Comparison of ENCODE assay signal across 8 cellular contexts in genomic region chr11:61817471-61818202, GRCh38. TPM values are rescaled to one million over a fixed set of nuclear protein-coding genes. Genes with fewer than 3 reads are reported as not detected.
A peak's percentile ranks its signal among the peaks of the same experiment; 100 is the strongest.
DNase-seq lines count a peak whose midpoint lies in the region; ATAC-seq, FAIRE-seq and TF ChIP-seq lines count a peak whose summit lies in the region.

No MANE protein-coding gene starts in this region.

- H2AFZ ChIP-seq in keratinocyte (ENCODE audit: control insufficient read depth, low read length) = no peak overlapping the region

- peaks cover 40% of the 10 kb centered on the region for H3K4me1 ChIP-seq in keratinocyte (ENCODE audit: control insufficient read depth, extremely low read depth, insufficient read depth, low read length)
- peaks cover 0 to 17% (median 11%) of the 10 kb centered on the region in 4 donors for H3K4me1 ChIP-seq in tibial artery

- no peaks in the 10 kb centered on the region for H3K79me2 ChIP-seq in keratinocyte (ENCODE audit: control insufficient read depth, insufficient read depth, low read length)

- peak overlapping the region; percentile 42 to 76 (median 70) for H3K4me3 ChIP-seq in keratinocyte (ENCODE audit: control insufficient read depth in 2 of 3, extremely low read depth in 1 of 3, insufficient read depth in 2 of 3, low read depth in 1 of 3, low read length in 3 of 3)
- H3K4me3 ChIP-seq in tibial artery = peak overlapping the region; percentile 70 to 77

- CTCF ChIA-PET in activated CD8-positive, alpha-beta memory T cell treated with anti-CD3 and anti-CD28 coated beads, Interleukin-2, amount 10 ng/mL, durations not matched to agents 7 days and 5 days (lab: Charles Lee) = interaction anchor here (1.0 to 10.5 kb wide), 5 partner anchors 10 to 81 kb away, joined by 3 to 173 read pairs (median 7); partner anchors contain the start of genes FADS2, FEN1 and TMEM258

- H3K27ac ChIP-seq in keratinocyte (ENCODE audit: control insufficient read depth, insufficient read depth, low read length) = no peak overlapping the region
- H3K27ac ChIP-seq in tibial artery = peak overlapping the region; percentile 99

- dilution Hi-C loops in keratinocyte (cut with MboI; ENCODE audit: extremely low pct_ligation_motif_present, low sequenced_read_pairs) = no loop called here

- peaks cover 14% of the 10 kb centered on the region for H3K36me3 Mint-ChIP-seq in activated CD8-positive, alpha-beta memory T cell treated with anti-CD3 and anti-CD28 coated beads, Interleukin-2, amount 10 ng/mL, durations not matched to agents 7 days and 5 days
- H3K36me3 Mint-ChIP-seq in activated naive CD8-positive, alpha-beta T cell = peaks cover 4% of the 10 kb centered on the region

- peaks cover 15% of the 10 kb centered on the region for H3K27me3 Mint-ChIP-seq in activated CD8-positive, alpha-beta memory T cell treated with anti-CD3 and anti-CD28 coated beads, Interleukin-2, amount 10 ng/mL, durations not matched to agents 7 days and 5 days
- H3K27me3 Mint-ChIP-seq in activated naive CD8-positive, alpha-beta T cell = peaks cover 13% of the 10 kb centered on the region

- peak overlapping the region; percentile 92 for H3K4me3 Mint-ChIP-seq in activated CD8-positive, alpha-beta memory T cell treated with anti-CD3 and anti-CD28 coated beads, Interleukin-2, amount 10 ng/mL, durations not matched to agents 7 days and 5 days
- peak overlapping the region; percentile 76 for H3K4me3 Mint-ChIP-seq in activated naive CD8-positive, alpha-beta T cell

- no peaks in the 10 kb centered on the region for H3K9me1 ChIP-seq in keratinocyte (ENCODE audit: control insufficient read depth, extremely low read depth, insufficient read depth, low read length)

- intact Hi-C loops in tibial artery (cut with DNase I; ENCODE audit: low total_unique reads) = no loop called here

- H3K9me3 ChIP-seq in keratinocyte (ENCODE audit: control insufficient read depth, low read depth, low read length) (no peaks in the 10 kb centered on the region), tibial artery (no peaks in the 10 kb centered on the region)

- no peaks in the 10 kb centered on the region for H3K9me3 Mint-ChIP-seq in activated CD8-positive, alpha-beta memory T cell treated with anti-CD3 and anti-CD28 coated beads, Interleukin-2, amount 10 ng/mL, durations not matched to agents 7 days and 5 days (ENCODE audit: low read depth)
- no peaks in the 10 kb centered on the region for H3K9me3 Mint-ChIP-seq in activated naive CD8-positive, alpha-beta T cell (ENCODE audit: low read depth)

- H3K27me3 ChIP-seq in keratinocyte (ENCODE audit: control insufficient read depth, extremely low read depth, insufficient read depth, low read length) (no peaks in the 10 kb centered on the region), tibial artery (no peaks in the 10 kb centered on the region)

- DNase-seq in activated CD8-positive, alpha-beta memory T cell treated with anti-CD3 and anti-CD28 coated beads, Interleukin-2, amount 10 ng/mL, durations not matched to agents 7 days and 5 days = no peak
- DNase-seq in activated CD8-positive, alpha-beta memory T cell treated with anti-CD3 and anti-CD28 coated beads for 24 hours = no peak
- DNase-seq in keratinocyte (ENCODE audit: low read depth, low spot score) (no peak), tibial artery (no peak), T-helper 9 cell (no peak), NCI-H187 (lab: John Stamatoyannopoulos, UW) (no peak)
- DNase-seq in activated CD4-positive, CD25-positive, alpha-beta regulatory T cell treated with anti-CD3 and anti-CD28 coated beads, Interleukin-2, amount 50 U/mL, for 72 hours = no peak

- H3K4me1 Mint-ChIP-seq in activated CD8-positive, alpha-beta memory T cell treated with anti-CD3 and anti-CD28 coated beads, Interleukin-2, amount 10 ng/mL, durations not matched to agents 7 days and 5 days = peaks cover 11% of the 10 kb centered on the region
- H3K4me1 Mint-ChIP-seq in activated naive CD8-positive, alpha-beta T cell (ENCODE audit: low read depth) = peaks cover 12% of the 10 kb centered on the region

- H3K27ac Mint-ChIP-seq in activated CD8-positive, alpha-beta memory T cell treated with anti-CD3 and anti-CD28 coated beads, Interleukin-2, amount 10 ng/mL, durations not matched to agents 7 days and 5 days = peak overlapping the region; percentile 24
- no peak overlapping the region for H3K27ac Mint-ChIP-seq in activated naive CD8-positive, alpha-beta T cell

- peak overlapping the region; percentile 86 for H3K9ac ChIP-seq in keratinocyte (ENCODE audit: control insufficient read depth, extremely low read depth, insufficient read depth, low read length)

- H3K36me3 ChIP-seq in keratinocyte (ENCODE audit: control insufficient read depth in 2 of 2, extremely low read depth in 1 of 2, insufficient read depth in 2 of 2, low read length in 2 of 2) (no peaks in the 10 kb centered on the region), tibial artery (peaks cover under 1 to 6% (median 5%) of the 10 kb centered on the region in 3 donors)

- ATAC-seq in activated CD8-positive, alpha-beta memory T cell treated with anti-CD3 and anti-CD28 coated beads, Interleukin-2, amount 10 ng/mL, durations not matched to agents 7 days and 5 days = no peak

- H3K4me2 ChIP-seq in keratinocyte (ENCODE audit: control insufficient read depth, extremely low read depth, insufficient read depth, low read depth, low read length) = peak overlapping the region; percentile 95

- TF ChIP-seq CTCF in keratinocyte (optimal IDR thresholded peaks at IDR 0.05 in 1 of 3, IDR thresholded peaks at IDR 0.05 in 1 of 3, conservative IDR thresholded peaks at IDR 0.05 in 1 of 3; ENCODE audit: extremely low read depth in 1 of 3, insufficient read depth in 2 of 3, low read length in 3 of 3) (no peak), tibial artery (IDR thresholded peaks at IDR 0.05) (no peak)

- FAIRE-seq in keratinocyte (lab: Jason Lieb, UNC) = no peak

- H4K20me1 ChIP-seq in keratinocyte (ENCODE audit: control insufficient read depth, extremely low read depth, insufficient read depth, low read length) = no peaks in the 10 kb centered on the region

RNA-seq across cellular contexts. Expression of gene FADS1, which starts 0.8 kb away (rescaled TPM):
- 10 to 100 TPM; 33.8 to 35.4 TPM for total RNA-seq in activated CD8-positive, alpha-beta memory T cell treated with anti-CD3 and anti-CD28 coated beads, Interleukin-2, amount 10 ng/mL, durations not matched to agents 7 days and 5 days
- 19.0 to 34.0 TPM (median 32.0 TPM) in 3 replicates for polyA plus RNA-seq in keratinocyte
- polyA plus RNA-seq in keratinocyte (2011; ENCODE audit: low read depth) = 1.1 TPM
- polyA plus RNA-seq in keratinocyte (2011; cell fraction: cytosol; rRNA removed) = 12.4 and 14.9 TPM in 2 replicates
- 13.5 and 15.2 TPM in 2 replicates for polyA plus RNA-seq in keratinocyte (2011; cell fraction: nucleus; rRNA removed)
- polyA plus RNA-seq in keratinocyte (2012; ENCODE audit: low replicate concordance) = 1.1 and 21.8 TPM in 2 replicates
- 25.3 to 40.2 TPM (median 32.8 TPM) in 3 replicates for polyA minus RNA-seq in keratinocyte
- 24.4 TPM for polyA minus RNA-seq in keratinocyte (2011; cell fraction: cytosol; rRNA and poly(A)+ RNA removed)
- polyA minus RNA-seq in keratinocyte (2011; cell fraction: nucleus; rRNA and poly(A)+ RNA removed) = 14.0 and 19.5 TPM in 2 replicates

RNA-seq across cellular contexts. Expression of gene FADS2, which starts 10.5 kb away (rescaled TPM):
- total RNA-seq in activated CD8-positive, alpha-beta memory T cell treated with anti-CD3 and anti-CD28 coated beads, Interleukin-2, amount 10 ng/mL, durations not matched to agents 7 days and 5 days = 100 to 1,000 TPM; 174 to 184 TPM
- polyA plus RNA-seq in keratinocyte = 175 to 319 TPM (median 196 TPM) in 3 replicates
- polyA plus RNA-seq in keratinocyte (2011; ENCODE audit: low read depth) = 1.8 TPM
- polyA plus RNA-seq in keratinocyte (2011; cell fraction: cytosol; rRNA removed) = 110 and 129 TPM in 2 replicates
- polyA plus RNA-seq in keratinocyte (2011; cell fraction: nucleus; rRNA removed) = 233 and 240 TPM in 2 replicates
- 5.2 and 239 TPM in 2 replicates for polyA plus RNA-seq in keratinocyte (2012; ENCODE audit: low replicate concordance)
- polyA minus RNA-seq in keratinocyte = 429 to 676 TPM (median 455 TPM) in 3 replicates
- polyA minus RNA-seq in keratinocyte (2011; cell fraction: cytosol; rRNA and poly(A)+ RNA removed) = 153 TPM
- 130 and 142 TPM in 2 replicates for polyA minus RNA-seq in keratinocyte (2011; cell fraction: nucleus; rRNA and poly(A)+ RNA removed)

RNA-seq across cellular contexts. Expression of gene FEN1, which starts 24.9 kb away (rescaled TPM):
- 100 to 1,000 TPM; 141 to 150 TPM for total RNA-seq in activated CD8-positive, alpha-beta memory T cell treated with anti-CD3 and anti-CD28 coated beads, Interleukin-2, amount 10 ng/mL, durations not matched to agents 7 days and 5 days
- 10.0 to 26.7 TPM (median 25.8 TPM) in 3 replicates for polyA plus RNA-seq in keratinocyte
- polyA plus RNA-seq in keratinocyte (2011; ENCODE audit: low read depth) = 7.0 TPM
- polyA plus RNA-seq in keratinocyte (2011; cell fraction: cytosol; rRNA removed) = 8.0 and 9.4 TPM in 2 replicates
- polyA plus RNA-seq in keratinocyte (2011; cell fraction: nucleus; rRNA removed) = 10.1 and 10.5 TPM in 2 replicates
- 5.0 and 29.4 TPM in 2 replicates for polyA plus RNA-seq in keratinocyte (2012; ENCODE audit: low replicate concordance)
- polyA minus RNA-seq in keratinocyte = 10.8 to 24.8 TPM (median 19.8 TPM) in 3 replicates
- 8.6 TPM for polyA minus RNA-seq in keratinocyte (2011; cell fraction: cytosol; rRNA and poly(A)+ RNA removed)
- polyA minus RNA-seq in keratinocyte (2011; cell fraction: nucleus; rRNA and poly(A)+ RNA removed) = 8.4 and 9.7 TPM in 2 replicates

RNA-seq across cellular contexts. Expression of gene TMEM258, which starts 25.2 kb away (rescaled TPM):
- 100 to 1,000 TPM; 138 to 157 TPM for total RNA-seq in activated CD8-positive, alpha-beta memory T cell treated with anti-CD3 and anti-CD28 coated beads, Interleukin-2, amount 10 ng/mL, durations not matched to agents 7 days and 5 days
- polyA plus RNA-seq in keratinocyte = 188 to 324 TPM (median 249 TPM) in 3 replicates
- polyA plus RNA-seq in keratinocyte (2011; ENCODE audit: low read depth) = 8.9 TPM
- polyA plus RNA-seq in keratinocyte (2011; cell fraction: cytosol; rRNA removed) = 175 and 222 TPM in 2 replicates
- polyA plus RNA-seq in keratinocyte (2011; cell fraction: nucleus; rRNA removed) = 55.4 and 64.3 TPM in 2 replicates
- 256 and 286 TPM in 2 replicates for polyA plus RNA-seq in keratinocyte (2012; ENCODE audit: low replicate concordance)
- polyA minus RNA-seq in keratinocyte = 95.2 to 174 TPM (median 118 TPM) in 3 replicates
- 161 TPM for polyA minus RNA-seq in keratinocyte (2011; cell fraction: cytosol; rRNA and poly(A)+ RNA removed)
- 21.3 and 21.8 TPM in 2 replicates for polyA minus RNA-seq in keratinocyte (2011; cell fraction: nucleus; rRNA and poly(A)+ RNA removed)
